In the genomic region with DNA sequence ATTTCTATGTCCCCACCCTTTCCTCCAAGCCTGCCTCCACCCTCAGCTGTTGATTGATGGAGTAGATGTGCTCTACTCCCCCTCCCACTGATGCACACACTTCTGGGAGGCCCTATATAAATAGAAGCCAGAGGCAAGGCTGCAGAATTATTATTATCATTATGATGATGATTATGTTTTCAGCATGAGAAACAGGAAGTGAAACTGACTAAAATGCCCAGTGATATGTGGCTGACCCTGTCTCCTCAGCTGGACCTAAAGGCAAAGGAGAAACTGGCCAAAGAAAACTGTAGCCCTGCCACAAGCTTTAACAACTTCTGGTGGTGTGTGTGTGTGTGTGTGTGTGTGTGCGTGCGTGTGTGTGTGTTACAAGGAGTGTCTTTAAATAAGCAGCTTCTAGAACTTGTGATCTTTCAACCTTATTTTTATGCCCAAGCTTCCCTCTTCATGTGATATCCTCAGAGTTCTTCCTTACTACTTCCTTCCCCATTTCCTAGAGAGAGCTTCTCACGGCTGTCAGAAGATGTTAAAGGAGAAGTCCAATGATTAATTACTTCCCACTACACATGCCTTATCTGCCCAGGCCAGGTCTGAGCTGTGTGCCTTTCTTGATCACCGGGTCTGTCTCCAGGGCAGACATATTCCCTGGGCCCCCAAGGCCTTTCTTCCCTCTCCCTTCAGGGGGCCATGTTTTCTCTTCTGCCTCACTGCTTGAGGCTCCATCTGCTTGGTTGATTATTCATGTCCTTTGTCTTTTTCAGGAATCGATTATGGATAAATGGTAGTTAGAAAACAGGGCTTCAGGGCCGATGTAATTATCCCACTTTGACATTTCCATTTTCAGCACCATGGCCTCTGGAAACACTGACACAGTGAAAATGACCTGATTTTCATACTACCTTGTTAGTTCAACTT, we compare ENCODE assay signal across 11 cellular contexts. TPM values are rescaled to one million over a fixed set of nuclear protein-coding genes. Genes with fewer than 3 reads are reported as not detected.
DNase-seq lines count a peak whose midpoint lies in the region; ATAC-seq and TF ChIP-seq lines count a peak whose summit lies in the region.
"Had no signal": no experiment of that assay in that cellular context is flagged by ENCODE, and none has a peak within 500 bp of the region (broad histone marks: within the 10 kb centered on the region; RNA-seq: fewer than 3 reads in every experiment).

No MANE protein-coding gene starts in this region.

- no peaks in the 10 kb centered on the region for H3K27me3 Mint-ChIP-seq in MCF 10A (ENCODE audit: insufficient read depth, unreplicated experiment)
- peaks cover 12% of the 10 kb centered on the region for H3K27me3 Mint-ChIP-seq in activated B cell treated with CpG ODN at 0.5 μM for 24 hours
- H3K27me3 Mint-ChIP-seq in nephron progenitor cell (ENCODE audit: low read depth, poor library complexity): peaks cover 7% of the 10 kb centered on the region

- H3K27me3 ChIP-seq in breast epithelium: no peaks in the 10 kb centered on the region
- no peaks in the 10 kb centered on the region for H3K27me3 ChIP-seq in vagina

- intact Hi-C loops in breast epithelium (cut with DNase I; ENCODE audit: low total_unique reads) (no loop called here), MCF 10A (cut with micrococcal nuclease) (no loop called here), activated B cell treated with CpG ODN at 0.5 μM for 24 hours (cut with micrococcal nuclease) (no loop called here), vagina (cut with DNase I) (no loop called here)

- H3K9me3 ChIP-seq in breast epithelium (no peaks in the 10 kb centered on the region), vagina (no peaks in the 10 kb centered on the region)

- peaks cover 0 to 20% of the 10 kb centered on the region in 2 donors for H3K4me1 ChIP-seq in breast epithelium
- peaks cover 35% of the 10 kb centered on the region for H3K4me1 ChIP-seq in vagina

- POLR2A ChIA-PET in MCF 10A (lab: Yijun Ruan, JAX) (interaction anchor here (0.5 to 7.1 kb wide), 9 partner anchors 9 to 241 kb away, joined by 3 to 124 read pairs (median 7); partner anchors contain the start of genes DYRK3, EIF2D and MAPKAPK2), activated B cell treated with CpG ODN at 0.5 μM for 24 hours (lab: Charles Lee) (interaction anchor here (0.8 to 1.8 kb wide), 4 partner anchors 9 to 38 kb away, joined by 3 to 5 read pairs (median 3); partner anchors contain the start of gene DYRK3)

- H3K4me3 ChIP-seq in breast epithelium (no peak overlapping the region), vagina (no peak overlapping the region)

- H3K36me3 ChIP-seq in breast epithelium (no peaks in the 10 kb centered on the region), vagina (no peaks in the 10 kb centered on the region)

- no TSS peak for BruUV-seq in MCF 10A (replicated peaks; lab: Mats Ljungman, UMichigan)

- H3K27ac Mint-ChIP-seq in MCF 10A (ENCODE audit: low read depth, unreplicated experiment) (no peak overlapping the region), activated B cell treated with CpG ODN at 0.5 μM for 24 hours (no peak overlapping the region), nephron progenitor cell (no peak overlapping the region)

- TF ChIP-seq CTCF in breast epithelium (IDR thresholded peaks at IDR 0.05): no peak
- TF ChIP-seq CTCF in MCF 10A (IDR thresholded peaks at IDR 0.05; ENCODE audit: unreplicated experiment): no peak
- no peak for TF ChIP-seq CTCF in activated B cell treated with CpG ODN at 0.5 μM for 24 hours (IDR thresholded peaks at IDR 0.05)
- no peak for TF ChIP-seq CTCF in vagina (IDR thresholded peaks at IDR 0.05)
- no peak for TF ChIP-seq CTCF in nephron progenitor cell (IDR thresholded peaks at IDR 0.05)

- peak; percentile 48 for ATAC-seq in activated B cell treated with CpG ODN at 0.5 μM for 24 hours (ENCODE audit: low read depth)
- peak; percentile 61 for ATAC-seq in left lobe of liver
- ATAC-seq in GM18519 (IDR thresholded peaks at IDR 0.05; ENCODE audit: low FRiP score, unreplicated experiment): no peak
- ATAC-seq: activated CD4-positive, CD25-positive, alpha-beta regulatory T cell treated with anti-CD3 and anti-CD28 coated beads, Interleukin-2, amount 50 U/mL, for 24 hours had no signal

- CTCF ChIA-PET in MCF 10A (lab: Yijun Ruan, JAX): interaction anchor here (0.6 to 34.4 kb wide), 14 partner anchors 8 to 904 kb away, joined by 3 to 1191 read pairs (median 6); partner anchors contain the start of genes DYRK3, EIF2D and IL20
- CTCF ChIA-PET in activated B cell treated with CpG ODN at 0.5 μM for 24 hours (lab: Charles Lee): interaction anchor here (0.5 to 3.6 kb wide), 6 partner anchors 10 to 266 kb away, joined by 3 to 40 read pairs (median 4); no protein-coding TSS in a partner anchor

- H3K27ac ChIP-seq in breast epithelium: peak overlapping the region; percentile 44 to 95
- H3K27ac ChIP-seq in vagina: peak overlapping the region; percentile 82
- H3K27ac ChIP-seq: KMS-11 had no signal

- no peak for TF ChIP-seq POLR2A in breast epithelium (IDR thresholded peaks at IDR 0.05)
- TF ChIP-seq POLR2A in vagina (IDR thresholded peaks at IDR 0.05): no peak

- no peaks in the 10 kb centered on the region for H3K9me3 Mint-ChIP-seq in MCF 10A (ENCODE audit: unreplicated experiment)
- H3K9me3 Mint-ChIP-seq in activated B cell treated with CpG ODN at 0.5 μM for 24 hours: no peaks in the 10 kb centered on the region
- H3K9me3 Mint-ChIP-seq in nephron progenitor cell: no peaks in the 10 kb centered on the region

- H3K4me3 Mint-ChIP-seq in MCF 10A (ENCODE audit: unreplicated experiment): no peak overlapping the region
- no peak overlapping the region for H3K4me3 Mint-ChIP-seq in activated B cell treated with CpG ODN at 0.5 μM for 24 hours
- H3K4me3 Mint-ChIP-seq in nephron progenitor cell: no peak overlapping the region

- H3K36me3 Mint-ChIP-seq in MCF 10A (ENCODE audit: insufficient read depth, unreplicated experiment): no peaks in the 10 kb centered on the region
- H3K36me3 Mint-ChIP-seq in activated B cell treated with CpG ODN at 0.5 μM for 24 hours (ENCODE audit: low read depth): no peaks in the 10 kb centered on the region
- no peaks in the 10 kb centered on the region for H3K36me3 Mint-ChIP-seq in nephron progenitor cell (ENCODE audit: low read depth)

- H3K4me1 Mint-ChIP-seq in MCF 10A (ENCODE audit: insufficient read depth, unreplicated experiment): peaks cover 23% of the 10 kb centered on the region
- H3K4me1 Mint-ChIP-seq in activated B cell treated with CpG ODN at 0.5 μM for 24 hours: peaks cover 9% of the 10 kb centered on the region
- H3K4me1 Mint-ChIP-seq in nephron progenitor cell: peaks cover 10% of the 10 kb centered on the region

- DNase-seq in breast epithelium (ENCODE audit: low spot score in 2 of 2) (no peak), MCF 10A (ENCODE audit: unreplicated experiment) (no peak), activated B cell treated with CpG ODN at 0.5 μM for 24 hours (no peak), left lobe of liver (ENCODE audit: low spot score) (no peak), vagina (ENCODE audit: extremely low spot score in 2 of 2) (no peak), nephron progenitor cell (no peak)
- no peak for DNase-seq in activated CD4-positive, alpha-beta T cell treated with anti-CD3 and anti-CD28 coated beads for 48 hours
- DNase-seq: caudate nucleus had no signal

RNA-seq across cellular contexts. Expression of gene MAPKAPK2, which starts 11.6 kb away (rescaled TPM):
- 10 to 100 TPM; 47.4 to 69.2 (median 67.2) TPM for total RNA-seq in breast epithelium
- 142 and 178 TPM in 2 replicates for total RNA-seq in MCF 10A (2022)
- total RNA-seq in activated B cell treated with CpG ODN at 0.5 μM for 24 hours: 71.2 and 72.1 TPM in 2 replicates
- 41.0 TPM for total RNA-seq in left lobe of liver
- total RNA-seq in vagina: 51.1 TPM

RNA-seq across cellular contexts. Expression of gene DYRK3, which starts 37.8 kb away (rescaled TPM):
- total RNA-seq in breast epithelium: 10 to 100 TPM in 2 of 3 donors, 1 to 10 TPM in 1; 7.8 to 39.4 (median 14.1) TPM
- 45.4 and 58.5 TPM in 2 replicates for total RNA-seq in MCF 10A (2022)
- 0.33 and 0.37 TPM in 2 replicates for total RNA-seq in activated B cell treated with CpG ODN at 0.5 μM for 24 hours
- 4.4 TPM for total RNA-seq in left lobe of liver
- total RNA-seq in vagina: 5.9 TPM
